In genomic region chr15:52170199-52170598, GRCh38 we compare ENCODE assay signal across 7 cellular contexts. TPM values are rescaled to one million over a fixed set of nuclear protein-coding genes. Genes with fewer than 3 reads are reported as not detected.
"Had no signal": no experiment of that assay in that cellular context is flagged by ENCODE, and none has a peak within 500 bp of the region (broad histone marks: within the 10 kb centered on the region; RNA-seq: fewer than 3 reads in every experiment).

No MANE protein-coding gene starts in this region.

RNA-seq across cellular contexts. Expression of gene BCL2L10, which starts 57.6 kb away (rescaled TPM):
- total RNA-seq: activated CD4-positive, alpha-beta memory T cell treated with anti-CD3 and anti-CD28 coated beads for 36 hours; activated CD4-positive, alpha-beta memory T cell treated with anti-CD3 and anti-CD28 coated beads, Interleukin-2, amount 10 ng/mL, durations not matched to agents 7 days and 5 days; activated CD4-positive, alpha-beta T cell treated with anti-CD3 and anti-CD28 coated beads for 36 hours; activated CD4-positive, alpha-beta T cell treated with anti-CD3 and anti-CD28 coated beads, Interleukin-2, amount 10 ng/mL, durations not matched to agents 24 days and 14 days; activated CD8-positive, alpha-beta memory T cell treated with anti-CD3 and anti-CD28 coated beads, Interleukin-2, amount 10 ng/mL, durations not matched to agents 7 days and 5 days; activated CD8-positive, alpha-beta T cell treated with anti-CD3 and anti-CD28 coated beads for 36 hours; T-helper 1 cell treated with Interleukin-12 subunit alpha and Interleukin-12 subunit beta and Interleukin-4 antibody, amounts not matched to agents 30 ng/mL and 1 ng/mL, for 36 hours had no signal
